In genomic region chr6:11093591-11094410, GRCh38 we compare ENCODE assay signal across 8 cellular contexts. TPM values are rescaled to one million over a fixed set of nuclear protein-coding genes. Genes with fewer than 3 reads are reported as not detected.
DNase-seq lines count a peak whose midpoint lies in the region; ATAC-seq and TF ChIP-seq lines count a peak whose summit lies in the region.

Gene SMIM13 (plus strand): TSS chr6:11093834. CDS start chr6:11094314, 480 bp downstream.

- no peaks in the 10 kb centered on the region for H3K27me3 ChIP-seq in naive thymus-derived CD4-positive, alpha-beta T cell (ENCODE audit: control insufficient read depth in 2 of 2, insufficient read depth in 2 of 2, low read length in 2 of 2)

- DNase-seq in ELF-1 (ENCODE audit: low read depth, low spot score), result peak; percentile 99
- peak; percentile 90 for DNase-seq in GOT3 (lab: John Stamatoyannopoulos, UW)
- peak; percentile 100 for DNase-seq in RPMI8226
- DNase-seq in activated T-helper 1 cell treated with anti-CD3 and anti-CD28 coated beads, Interleukin-2, amount 50 U/mL, for 16 hours (ENCODE audit: low read depth in 1 of 2, low spot score in 1 of 2), result peak; percentile 88 to 90
- DNase-seq in fibroblast of gingiva (ENCODE audit: low read depth), result peak; percentile 98
- DNase-seq in naive thymus-derived CD4-positive, alpha-beta T cell, result peak; percentile 85 to 94 (median 93)
- DNase-seq in stimulated activated naive B cell treated with anti-CD40 and anti-IgM and Interleukin-4, amounts not matched to agents 10 μg/mL and 1 μg/mL and 100 μg/mL, for 72 hours, result peak; percentile 95

- peak within 1 kb of the TSS; percentile 89 to 98 (median 97) for H3K27ac Mint-ChIP-seq in naive thymus-derived CD4-positive, alpha-beta T cell
- peak within 1 kb of the TSS; percentile 98 for H3K27ac Mint-ChIP-seq in stimulated activated naive B cell treated with anti-CD40 and anti-IgM and Interleukin-4, amounts not matched to agents 10 μg/mL and 1 μg/mL and 100 μg/mL, for 72 hours

- H3K4me3 Mint-ChIP-seq in naive thymus-derived CD4-positive, alpha-beta T cell, result peak within 1 kb of the TSS; percentile 83 to 98 (median 97)
- peak within 1 kb of the TSS; percentile 89 to 96 for H3K4me3 Mint-ChIP-seq in stimulated activated naive B cell treated with anti-CD40 and anti-IgM and Interleukin-4, amounts not matched to agents 10 μg/mL and 1 μg/mL and 100 μg/mL, for 72 hours

- CTCF ChIA-PET in naive thymus-derived CD4-positive, alpha-beta T cell (lab: Charles Lee), result interaction anchor here (0.7 to 1.3 kb wide), 6 partner anchors 8 to 288 kb away, joined by 3 to 7 read pairs (median 3); no protein-coding TSS in a partner anchor

- ATAC-seq in naive thymus-derived CD4-positive, alpha-beta T cell, result peak; percentile 96
- peak; percentile 95 to 96 for ATAC-seq in stimulated activated naive B cell treated with anti-CD40 and anti-IgM and Interleukin-4, amounts not matched to agents 10 μg/mL and 1 μg/mL and 100 μg/mL, for 72 hours (replicated peaks)

- no peaks in the 10 kb centered on the region for H3K9me3 ChIP-seq in naive thymus-derived CD4-positive, alpha-beta T cell (ENCODE audit: control insufficient read depth in 2 of 3, low read length in 3 of 3)

- peaks cover 0 to 9% (median 3%) of the 10 kb centered on the region in 5 donors for H3K36me3 Mint-ChIP-seq in naive thymus-derived CD4-positive, alpha-beta T cell
- peaks cover 8 to 12% of the 10 kb centered on the region in 2 donors for H3K36me3 Mint-ChIP-seq in stimulated activated naive B cell treated with anti-CD40 and anti-IgM and Interleukin-4, amounts not matched to agents 10 μg/mL and 1 μg/mL and 100 μg/mL, for 72 hours

- H3K4me3 ChIP-seq in naive thymus-derived CD4-positive, alpha-beta T cell (ENCODE audit: low read length), result peak within 1 kb of the TSS; percentile 97

- POLR2A ChIA-PET in naive thymus-derived CD4-positive, alpha-beta T cell (lab: Charles Lee), result interaction anchor here (0.6 to 1.2 kb wide), 5 partner anchors 11 to 441 kb away, joined by 3 read pairs; partner anchors contain the start of genes C6orf52 and PAK1IP1

- peaks cover 21 to 43% (median 27%) of the 10 kb centered on the region in 7 donors for H3K4me1 Mint-ChIP-seq in naive thymus-derived CD4-positive, alpha-beta T cell
- H3K4me1 Mint-ChIP-seq in stimulated activated naive B cell treated with anti-CD40 and anti-IgM and Interleukin-4, amounts not matched to agents 10 μg/mL and 1 μg/mL and 100 μg/mL, for 72 hours, result peaks cover 15 to 30% of the 10 kb centered on the region in 2 donors

- H3K9me3 Mint-ChIP-seq in naive thymus-derived CD4-positive, alpha-beta T cell, result no peaks in the 10 kb centered on the region
- H3K9me3 Mint-ChIP-seq in stimulated activated naive B cell treated with anti-CD40 and anti-IgM and Interleukin-4, amounts not matched to agents 10 μg/mL and 1 μg/mL and 100 μg/mL, for 72 hours, result no peaks in the 10 kb centered on the region

- TF ChIP-seq CTCF in LNCAP (IDR thresholded peaks at IDR 0.05), result peak; percentile 62

- H3K36me3 ChIP-seq in naive thymus-derived CD4-positive, alpha-beta T cell (ENCODE audit: control insufficient read depth in 2 of 3, insufficient read depth in 3 of 3, low read length in 3 of 3), result peaks cover 0 to 8% (median 0%) of the 10 kb centered on the region in 3 experiments

- peaks cover 11 to 14% of the 10 kb centered on the region in 2 donors for H3K4me1 ChIP-seq in naive thymus-derived CD4-positive, alpha-beta T cell (ENCODE audit: control insufficient read depth in 2 of 2, insufficient read depth in 2 of 2, low read length in 2 of 2)

- H3K27me3 Mint-ChIP-seq in naive thymus-derived CD4-positive, alpha-beta T cell, result no peaks in the 10 kb centered on the region
- peaks cover 0 to 3% of the 10 kb centered on the region in 2 donors for H3K27me3 Mint-ChIP-seq in stimulated activated naive B cell treated with anti-CD40 and anti-IgM and Interleukin-4, amounts not matched to agents 10 μg/mL and 1 μg/mL and 100 μg/mL, for 72 hours

- intact Hi-C loops in naive thymus-derived CD4-positive, alpha-beta T cell (cut with micrococcal nuclease), result loop anchor here (1.0 to 10.0 kb wide), 17 partner anchors 24 to 1024 kb away; partner anchors contain the start of genes MAK (in 2 of the 2), NEDD9 (in 2 of the 2), TMEM14B (in 2 of the 2) and TMEM14C (in 2 of the 2)

- H3K27ac ChIP-seq in naive thymus-derived CD4-positive, alpha-beta T cell (ENCODE audit: low read depth, low read length), result peak within 1 kb of the TSS; percentile 88

RNA-seq across cellular contexts. Expression of gene SMIM13, which starts in this region (rescaled TPM):
- 1 to 10 TPM; 4.0 to 9.9 (median 4.4) TPM for total RNA-seq in naive thymus-derived CD4-positive, alpha-beta T cell
- polyA plus RNA-seq in naive thymus-derived CD4-positive, alpha-beta T cell, result 1 to 10 TPM in 1 of 2 donors, under 1 TPM in 1; 0.64 to 1.9 TPM

Comparison
In these comparisons a context has a peak if more than half of its experiments do, and no peak if none do; other contexts are left out.
1. Peak in every context shown above with its lines: DNase-seq, ATAC-seq, H3K4me3 ChIP-seq and H3K27ac ChIP-seq.